Comparison of ENCODE assay signal across 1 cellular context in the genomic region with DNA sequence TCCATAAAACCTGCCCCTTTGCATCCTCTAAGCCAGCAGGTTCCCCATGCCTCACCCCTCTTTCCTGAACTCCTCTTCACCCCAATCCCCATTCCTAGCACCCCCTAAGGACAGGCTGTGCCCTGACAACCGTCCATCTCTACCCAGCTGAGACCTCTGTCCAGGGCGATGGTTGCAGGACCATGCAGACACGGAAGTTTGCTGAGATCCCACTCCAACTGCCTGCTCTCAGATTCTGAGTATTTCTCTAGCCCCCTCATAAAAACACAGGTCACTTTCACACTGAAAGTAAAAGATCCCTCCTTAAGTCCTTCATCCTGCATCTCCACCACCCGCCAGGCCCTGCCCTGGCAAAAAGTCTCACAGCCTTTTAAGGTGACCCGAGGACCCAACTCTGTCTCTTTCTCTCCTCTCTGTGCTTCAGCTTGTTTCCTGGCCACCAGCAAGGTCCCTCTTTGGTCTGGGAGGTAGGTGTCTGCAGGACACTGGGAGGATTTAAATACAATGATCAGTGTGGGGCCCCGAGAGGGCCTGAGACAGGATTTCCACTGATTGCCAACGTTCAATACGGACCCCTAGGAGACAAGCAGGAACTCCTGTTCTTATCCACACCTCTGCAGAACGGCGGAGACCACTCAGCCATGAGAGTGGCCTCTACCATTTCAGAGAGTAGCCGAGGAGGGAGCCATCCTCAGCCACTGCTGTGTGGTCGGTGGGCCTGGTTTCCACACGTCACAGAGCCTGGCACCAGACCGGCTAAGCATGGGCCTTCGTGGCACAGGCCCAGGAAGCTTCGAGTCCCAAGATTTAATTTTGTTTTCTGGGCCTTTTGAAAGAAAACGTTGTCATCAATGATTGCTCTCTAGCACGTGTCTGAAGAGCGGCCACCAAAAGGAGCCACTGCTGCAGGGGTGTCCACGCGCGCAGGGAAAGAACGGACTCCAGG.
TF ChIP-seq lines count a peak whose summit lies in the region.

No MANE protein-coding gene starts in this region.

TF ChIP-seq in K562, 482 proteins besides CTCF, POLR2A, EP300 and RAD21:
- TF ChIP-seq ZNF232 (CRISPR knock-in tag; IDR thresholded peaks at IDR 0.05) (no peak), KLF16 (IDR thresholded peaks at IDR 0.05) (no peak), SMC3 (conservative IDR thresholded peaks at IDR 0.05; ENCODE audit: insufficient read depth, low read depth, low read length) (no peak), TCFL5 (CRISPR knock-in tag; conservative IDR thresholded peaks at IDR 0.05) (no peak)
